In genomic region chr1:185239861-185240260, GRCh38 we compare ENCODE assay signal across 3 cellular contexts.
TF ChIP-seq lines count a peak whose summit lies in the region.

No MANE protein-coding gene starts in this region.

TF ChIP-seq in IMR-90, 13 proteins besides CTCF, POLR2A, EP300 and RAD21:
- TF ChIP-seq MXI1 (IDR thresholded peaks at IDR 0.05; ENCODE audit: borderline replicate concordance, low read depth, low read length) (no peak), CEBPB (IDR thresholded peaks at IDR 0.05; ENCODE audit: low read depth, low read length) (no peak), NFE2L2 (IDR thresholded peaks at IDR 0.05; ENCODE audit: low read depth, low read length) (no peak), CHD1 (IDR thresholded peaks at IDR 0.05; ENCODE audit: low read depth, low read length) (no peak), RFX5 (IDR thresholded peaks at IDR 0.05; ENCODE audit: low read depth, low read length) (no peak), MAFK (IDR thresholded peaks at IDR 0.05; ENCODE audit: low read depth, low read length) (no peak), SMC3 (IDR thresholded peaks at IDR 0.05; ENCODE audit: low read depth, low read length) (no peak), USF2 (IDR thresholded peaks at IDR 0.05; ENCODE audit: low read depth, low read length) (no peak), FOS (IDR thresholded peaks at IDR 0.05; ENCODE audit: low read depth, low read length) (no peak), BHLHE40 (IDR thresholded peaks at IDR 0.05; ENCODE audit: low read depth, low read length) (no peak), RCOR1 (IDR thresholded peaks at IDR 0.05; ENCODE audit: insufficient replicate concordance, low read length) (no peak), MAZ (IDR thresholded peaks at IDR 0.05; ENCODE audit: borderline replicate concordance, low read depth, low read length) (no peak)
- TF ChIP-seq, protein P1, sequence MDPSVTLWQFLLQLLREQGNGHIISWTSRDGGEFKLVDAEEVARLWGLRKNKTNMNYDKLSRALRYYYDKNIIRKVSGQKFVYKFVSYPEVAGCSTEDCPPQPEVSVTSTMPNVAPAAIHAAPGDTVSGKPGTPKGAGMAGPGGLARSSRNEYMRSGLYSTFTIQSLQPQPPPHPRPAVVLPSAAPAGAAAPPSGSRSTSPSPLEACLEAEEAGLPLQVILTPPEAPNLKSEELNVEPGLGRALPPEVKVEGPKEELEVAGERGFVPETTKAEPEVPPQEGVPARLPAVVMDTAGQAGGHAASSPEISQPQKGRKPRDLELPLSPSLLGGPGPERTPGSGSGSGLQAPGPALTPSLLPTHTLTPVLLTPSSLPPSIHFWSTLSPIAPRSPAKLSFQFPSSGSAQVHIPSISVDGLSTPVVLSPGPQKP (IDR thresholded peaks at IDR 0.05; ENCODE audit: borderline replicate concordance, low read depth, low read length) = no peak

TF ChIP-seq in K562, 482 proteins besides CTCF, POLR2A, EP300 and RAD21:
- TF ChIP-seq, protein P2, sequence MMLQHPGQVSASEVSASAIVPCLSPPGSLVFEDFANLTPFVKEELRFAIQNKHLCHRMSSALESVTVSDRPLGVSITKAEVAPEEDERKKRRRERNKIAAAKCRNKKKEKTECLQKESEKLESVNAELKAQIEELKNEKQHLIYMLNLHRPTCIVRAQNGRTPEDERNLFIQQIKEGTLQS (IDR thresholded peaks at IDR 0.05) = no peak
- TF ChIP-seq, protein P2 (CRISPR knock-in tag; conservative IDR thresholded peaks at IDR 0.05) = no peak
- no peak for TF ChIP-seq U2AF1 (optimal IDR thresholded peaks at IDR 0.05; ENCODE audit: low read depth, low read length)
- no peak for TF ChIP-seq ZNF408 (CRISPR knock-in tag; IDR thresholded peaks at IDR 0.05; ENCODE audit: low read depth)
- no peak for TF ChIP-seq MECOM (CRISPR knock-in tag; IDR thresholded peaks at IDR 0.05)
- no peak for TF ChIP-seq MYBL2 (IDR thresholded peaks at IDR 0.05; ENCODE audit: low read depth)
- no peak for TF ChIP-seq MYBL2 (CRISPR knock-in tag; IDR thresholded peaks at IDR 0.05; ENCODE audit: borderline replicate concordance)
- TF ChIP-seq CEBPG (CRISPR knock-in tag; IDR thresholded peaks at IDR 0.05) = no peak
- TF ChIP-seq CEBPG (tag; conservative IDR thresholded peaks at IDR 0.05 in 1 of 2, IDR thresholded peaks at IDR 0.05 in 1 of 2) = no peak
- no peak for TF ChIP-seq ZBTB49 (CRISPR knock-in tag; IDR thresholded peaks at IDR 0.05; ENCODE audit: borderline replicate concordance)
- TF ChIP-seq FOXJ3 (CRISPR knock-in tag; IDR thresholded peaks at IDR 0.05) = no peak
- no peak for TF ChIP-seq ZNF717 (CRISPR knock-in tag; IDR thresholded peaks at IDR 0.05)
- no peak for TF ChIP-seq MCM7 (IDR thresholded peaks at IDR 0.05)
- TF ChIP-seq ESRRB (CRISPR knock-in tag; IDR thresholded peaks at IDR 0.05; ENCODE audit: borderline replicate concordance) = no peak
- TF ChIP-seq, protein P3, sequence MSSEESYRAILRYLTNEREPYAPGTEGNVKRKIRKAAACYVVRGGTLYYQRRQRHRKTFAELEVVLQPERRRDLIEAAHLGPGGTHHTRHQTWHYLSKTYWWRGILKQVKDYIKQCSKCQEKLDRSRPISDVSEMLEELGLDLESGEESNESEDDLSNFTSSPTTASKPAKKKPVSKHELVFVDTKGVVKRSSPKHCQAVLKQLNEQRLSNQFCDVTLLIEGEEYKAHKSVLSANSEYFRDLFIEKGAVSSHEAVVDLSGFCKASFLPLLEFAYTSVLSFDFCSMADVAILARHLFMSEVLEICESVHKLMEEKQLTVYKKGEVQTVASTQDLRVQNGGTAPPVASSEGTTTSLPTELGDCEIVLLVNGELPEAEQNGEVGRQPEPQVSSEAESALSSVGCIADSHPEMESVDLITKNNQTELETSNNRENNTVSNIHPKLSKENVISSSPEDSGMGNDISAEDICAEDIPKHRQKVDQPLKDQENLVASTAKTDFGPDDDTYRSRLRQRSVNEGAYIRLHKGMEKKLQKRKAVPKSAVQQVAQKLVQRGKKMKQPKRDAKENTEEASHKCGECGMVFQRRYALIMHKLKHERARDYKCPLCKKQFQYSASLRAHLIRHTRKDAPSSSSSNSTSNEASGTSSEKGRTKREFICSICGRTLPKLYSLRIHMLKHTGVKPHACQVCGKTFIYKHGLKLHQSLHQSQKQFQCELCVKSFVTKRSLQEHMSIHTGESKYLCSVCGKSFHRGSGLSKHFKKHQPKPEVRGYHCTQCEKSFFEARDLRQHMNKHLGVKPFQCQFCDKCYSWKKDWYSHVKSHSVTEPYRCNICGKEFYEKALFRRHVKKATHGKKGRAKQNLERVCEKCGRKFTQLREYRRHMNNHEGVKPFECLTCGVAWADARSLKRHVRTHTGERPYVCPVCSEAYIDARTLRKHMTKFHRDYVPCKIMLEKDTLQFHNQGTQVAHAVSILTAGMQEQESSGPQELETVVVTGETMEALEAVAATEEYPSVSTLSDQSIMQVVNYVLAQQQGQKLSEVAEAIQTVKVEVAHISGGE (CRISPR knock-in tag; IDR thresholded peaks at IDR 0.05) = no peak
- TF ChIP-seq ELF1 (tag; IDR thresholded peaks at IDR 0.05) = no peak
- no peak for TF ChIP-seq MED1 (CRISPR knock-in tag; IDR thresholded peaks at IDR 0.05; ENCODE audit: borderline replicate concordance)

TF ChIP-seq in HEK293T, 16 proteins besides CTCF, POLR2A, EP300 and RAD21:
- no peak for TF ChIP-seq LEF1 (IDR thresholded peaks at IDR 0.05; ENCODE audit: borderline replicate concordance)
- no peak for TF ChIP-seq HDGF (IDR thresholded peaks at IDR 0.05; ENCODE audit: borderline replicate concordance)
- no peak for TF ChIP-seq ZNF384 (IDR thresholded peaks at IDR 0.05)
- TF ChIP-seq, protein P4, sequence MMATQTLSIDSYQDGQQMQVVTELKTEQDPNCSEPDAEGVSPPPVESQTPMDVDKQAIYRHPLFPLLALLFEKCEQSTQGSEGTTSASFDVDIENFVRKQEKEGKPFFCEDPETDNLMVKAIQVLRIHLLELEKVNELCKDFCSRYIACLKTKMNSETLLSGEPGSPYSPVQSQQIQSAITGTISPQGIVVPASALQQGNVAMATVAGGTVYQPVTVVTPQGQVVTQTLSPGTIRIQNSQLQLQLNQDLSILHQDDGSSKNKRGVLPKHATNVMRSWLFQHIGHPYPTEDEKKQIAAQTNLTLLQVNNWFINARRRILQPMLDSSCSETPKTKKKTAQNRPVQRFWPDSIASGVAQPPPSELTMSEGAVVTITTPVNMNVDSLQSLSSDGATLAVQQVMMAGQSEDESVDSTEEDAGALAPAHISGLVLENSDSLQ (IDR thresholded peaks at IDR 0.05) = no peak
- no peak for TF ChIP-seq TARDBP (IDR thresholded peaks at IDR 0.05)
- TF ChIP-seq SUZ12 (IDR thresholded peaks at IDR 0.05) = no peak
- TF ChIP-seq SP1 (IDR thresholded peaks at IDR 0.05) = no peak
- no peak for TF ChIP-seq CTBP1 (IDR thresholded peaks at IDR 0.05; ENCODE audit: borderline replicate concordance)
- TF ChIP-seq FOXK2 (IDR thresholded peaks at IDR 0.05) = no peak
- TF ChIP-seq L3MBTL2 (conservative IDR thresholded peaks at IDR 0.05) = no peak
TF ChIP-seq in HEK293T: peak in this region for 0.
